Comparison of ENCODE assay signal across 1 cellular context in genomic region chr5:67059747-67060490, GRCh38.
TF ChIP-seq lines count a peak whose summit lies in the region.

No MANE protein-coding gene starts in this region.

TF ChIP-seq in IMR-90, 13 proteins besides CTCF, POLR2A, EP300 and RAD21 (continued from another document):
- TF ChIP-seq MAZ (IDR thresholded peaks at IDR 0.05; ENCODE audit: borderline replicate concordance, low read depth, low read length) (no peak), CEBPB (IDR thresholded peaks at IDR 0.05; ENCODE audit: low read depth, low read length) (0 out of 2 replicates have a peak, but pooled peaks have one; percentile 35), CHD1 (IDR thresholded peaks at IDR 0.05; ENCODE audit: low read depth, low read length) (no peak), RCOR1 (IDR thresholded peaks at IDR 0.05; ENCODE audit: insufficient replicate concordance, low read length) (no peak), NFE2L2 (IDR thresholded peaks at IDR 0.05; ENCODE audit: low read depth, low read length) (no peak), MXI1 (IDR thresholded peaks at IDR 0.05; ENCODE audit: borderline replicate concordance, low read depth, low read length) (peak; percentile 55)
